ENCODE assay signal across 19 cellular contexts in the genomic region with DNA sequence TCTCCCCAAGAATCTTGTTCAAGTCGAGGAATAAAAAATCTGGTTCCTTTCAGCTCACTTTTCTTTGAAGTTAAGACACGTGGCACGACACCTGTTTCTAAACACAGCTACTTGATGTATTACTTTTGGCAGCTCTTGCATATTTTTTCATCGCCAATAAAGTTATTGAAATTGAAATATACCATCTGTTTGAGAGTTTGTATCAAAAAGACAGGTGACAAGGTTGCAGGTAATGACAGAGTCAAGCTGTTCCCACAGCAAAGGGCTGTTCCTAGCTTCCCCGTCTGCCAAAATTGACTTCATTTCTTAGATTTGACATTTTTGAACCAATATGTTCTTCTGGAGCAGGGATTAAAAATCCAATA. TPM values are rescaled to one million over a fixed set of nuclear protein-coding genes. Genes with fewer than 3 reads are reported as not detected.
"Had no signal": no experiment of that assay in that cellular context is flagged by ENCODE, and none has a peak within 500 bp of the region (broad histone marks: within the 10 kb centered on the region; RNA-seq: fewer than 3 reads in every experiment).

No MANE protein-coding gene starts in this region.

- H3K27ac ChIP-seq: colonic mucosa, hepatocyte, left lung, neutrophil, pancreas, transverse colon, WERI-Rb-1 had no signal

- H2AFZ ChIP-seq: hepatocyte had no signal

- H3K79me2 ChIP-seq: hepatocyte had no signal

- H3K4me3 ChIP-seq: adrenal gland, colonic mucosa, dorsolateral prefrontal cortex, hepatocyte, left lung, lung, pancreas, transverse colon had no signal

- H3K36me3 ChIP-seq: adrenal gland, colonic mucosa, left lung, neutrophil, pancreas, transverse colon, WERI-Rb-1 had no signal

- H3K9me3 ChIP-seq: adrenal gland, colonic mucosa, left lung, neutrophil, pancreas, transverse colon had no signal

- H3K4me1 ChIP-seq: colonic mucosa, pancreas had no signal

- H3K4me2 ChIP-seq: hepatocyte had no signal

- H3K27me3 ChIP-seq: adrenal gland, colonic mucosa, dorsolateral prefrontal cortex, hepatocyte, pancreas, transverse colon had no signal

RNA-seq across cellular contexts. Expression of gene GPR45, which starts 5.5 kb away (rescaled TPM):
- total RNA-seq: activated T-helper 17 cell treated with anti-CD3 and anti-CD28 coated beads, Interleukin-2, amount 50 U/mL, for 72 hours; astrocyte; bronchial epithelial cell; colonic mucosa; endothelial cell of umbilical vein; esophagus mucosa; hepatocyte; left lung; lung; mesenteric fat pad; natural killer cell; pancreas; sciatic nerve; transverse colon had no signal
- polyA plus RNA-seq: adrenal gland, endothelial cell of umbilical vein, hepatocyte, immature natural killer cell, lung had no signal
